ENCODE assay signal across 18 cellular contexts in genomic region chr16:19853973-19854876, GRCh38.
DNase-seq lines count a peak whose midpoint lies in the region; TF ChIP-seq lines count a peak whose summit lies in the region.
"Had no signal": no experiment of that assay in that cellular context is flagged by ENCODE, and none has a peak within 500 bp of the region (broad histone marks: within the 10 kb centered on the region; RNA-seq: fewer than 3 reads in every experiment).

No MANE protein-coding gene starts in this region.

- H3K9me3 ChIP-seq in OCI-LY3 (ENCODE audit: insufficient read depth, low read length): no peaks in the 10 kb centered on the region

- H3K27ac ChIP-seq in OCI-LY3 (ENCODE audit: low read length) (peak overlapping the region; percentile 98), substantia nigra (ENCODE audit: low read depth, low read length, poor library complexity, severe bottlenecking) (peak overlapping the region; percentile 74)
- H3K27ac ChIP-seq: C4-2B, coronary artery, VCaP had no signal

- H3K79me2 ChIP-seq in OCI-LY3 (ENCODE audit: low read length): no peaks in the 10 kb centered on the region

- H3K36me3 ChIP-seq in OCI-LY3 (replicated peaks; ENCODE audit: low read depth, low read length): peaks cover 13% of the 10 kb centered on the region

- peak overlapping the region; percentile 85 for H3K9ac ChIP-seq in OCI-LY3 (ENCODE audit: low read length)

- H2AFZ ChIP-seq in OCI-LY3 (ENCODE audit: low read depth, low read length): no peak overlapping the region

- H3K27me3 ChIP-seq in OCI-LY3 (ENCODE audit: low read depth, low read length): no peaks in the 10 kb centered on the region

- H3K4me1 ChIP-seq in OCI-LY3 (ENCODE audit: low read length): peaks cover 55% of the 10 kb centered on the region

- no peaks in the 10 kb centered on the region for H4K20me1 ChIP-seq in OCI-LY3 (ENCODE audit: insufficient read depth, low read length)

- DNase-seq in NCI-H524 (lab: John Stamatoyannopoulos, UW): peak; percentile 18 to 76
- DNase-seq in NCI-H524 treated with DMSO at 0.1 percent for 48 hours (lab: John Stamatoyannopoulos, UW): no peak
- peak; percentile 74 for DNase-seq in islet precursor cell
- DNase-seq in substantia nigra (lab: John Stamatoyannopoulos, UW): peak in 2 of 49 donors; percentile 17 to 28
- DNase-seq in NCI-H2081 treated with DMSO at 0.1 percent for 48 hours (lab: John Stamatoyannopoulos, UW): no peak
- DNase-seq in SKM-1 treated with dmso at 0.1 percent for 144 hours (lab: John Stamatoyannopoulos, UW; ENCODE audit: unreplicated experiment): no peak
- DNase-seq in OCI-M1 (lab: John Stamatoyannopoulos, UW): no peak
- DNase-seq: activated CD4-positive, alpha-beta memory T cell treated with anti-CD3 and anti-CD28 coated beads for 36 hours; activated naive CD4-positive, alpha-beta T cell treated with anti-CD3 and anti-CD28 coated beads, Interleukin-2, amount 50 U/mL, for 16 hours; activated T-cell treated with anti-CD3 and anti-CD28 coated beads, Interleukin-2, amount 50 U/mL, for 1 hour; DMS79; MM.1S; stimulated activated CD4-positive, alpha-beta T cell treated with anti-CD3 and anti-CD28 coated beads, Interleukin-12 subunit alpha, Interleukin-12 subunit beta, amount 100 ng/mL, for 4 hours; stimulated activated naive CD4-positive, alpha-beta T cell had no signal

- peak overlapping the region; percentile 38 for H3K4me3 ChIP-seq in OCI-LY3 (ENCODE audit: low read length)
- H3K4me3 ChIP-seq: coronary artery had no signal

- TF ChIP-seq CTCF in OCI-LY3 (IDR thresholded peaks at IDR 0.05; ENCODE audit: low read depth, low read length): no peak

- H3K4me2 ChIP-seq in OCI-LY3 (ENCODE audit: low read length): peak overlapping the region; percentile 62

Comparison
In these comparisons a context has a peak if more than half of its experiments do, and no peak if none do; other contexts are left out.
1. DNase-seq: peak in NCI-H524 (2 of 2) and islet precursor cell (single experiment); none in NCI-H524 treated with DMSO at 0.1 percent for 48 hours (single experiment), NCI-H2081 treated with DMSO at 0.1 percent for 48 hours (single experiment), SKM-1 treated with dmso at 0.1 percent for 144 hours (single experiment) and OCI-M1 (single experiment).